ENCODE assay signal across 16 cellular contexts in genomic region chr22:41840216-41840615, GRCh38. TPM values are rescaled to one million over a fixed set of nuclear protein-coding genes. Genes with fewer than 3 reads are reported as not detected.
DNase-seq lines count a peak whose midpoint lies in the region; ATAC-seq and TF ChIP-seq lines count a peak whose summit lies in the region.
"Had no signal": no experiment of that assay in that cellular context is flagged by ENCODE, and none has a peak within 500 bp of the region (broad histone marks: within the 10 kb centered on the region; RNA-seq: fewer than 3 reads in every experiment).

No MANE protein-coding gene starts in this region.

- intact Hi-C loops in testis (cut with DNase I; ENCODE audit: low total_unique reads): no loop called here

- no peak for TF ChIP-seq POLR2A in testis (IDR thresholded peaks at IDR 0.05)

- H3K27me3 ChIP-seq in testis: no peaks in the 10 kb centered on the region

- CTCF ChIA-PET in WTC11 (lab: Charles Lee): interaction anchor here (0.6 to 1.2 kb wide), 4 partner anchors 17 to 365 kb away, joined by 3 to 7 read pairs (median 4); no protein-coding TSS in a partner anchor

- peaks cover 83% of the 10 kb centered on the region for H3K4me1 Mint-ChIP-seq in activated T-cell treated with anti-CD3 and anti-CD28 coated beads, Interleukin-2, amount 50 U/mL, for 72 hours (ENCODE audit: low read depth)
- peaks cover 74% of the 10 kb centered on the region for H3K4me1 Mint-ChIP-seq in activated T-cell treated with anti-CD3 and anti-CD28 coated beads, Interleukin-2, amount 50 U/mL, for 4 hours (ENCODE audit: low read depth)
- peaks cover 58% of the 10 kb centered on the region for H3K4me1 Mint-ChIP-seq in WTC11

- H3K9me3 ChIP-seq in mesodermal cell (ENCODE audit: control insufficient read depth, low read length): no peaks in the 10 kb centered on the region
- H3K9me3 ChIP-seq in testis: no peaks in the 10 kb centered on the region

- H3K27ac Mint-ChIP-seq in activated T-cell treated with anti-CD3 and anti-CD28 coated beads, Interleukin-2, amount 50 U/mL, for 72 hours: peak overlapping the region; percentile 45
- peak overlapping the region; percentile 88 for H3K27ac Mint-ChIP-seq in WTC11
- H3K27ac Mint-ChIP-seq: HFFc6 had no signal

- H3K36me3 Mint-ChIP-seq in activated T-cell treated with anti-CD3 and anti-CD28 coated beads, Interleukin-2, amount 50 U/mL, for 72 hours (ENCODE audit: insufficient read depth in 2 of 2): peaks cover 17 to 24% of the 10 kb centered on the region in 2 donors
- H3K36me3 Mint-ChIP-seq in activated T-cell treated with anti-CD3 and anti-CD28 coated beads, Interleukin-2, amount 50 U/mL, for 4 hours (ENCODE audit: insufficient read depth): peaks cover 48% of the 10 kb centered on the region
- H3K36me3 Mint-ChIP-seq in WTC11: peaks cover 45% of the 10 kb centered on the region

- H3K36me3 ChIP-seq in mesodermal cell (ENCODE audit: control insufficient read depth, insufficient read depth, low read length) (peaks cover 78% of the 10 kb centered on the region), testis (ENCODE audit: low read depth, missing control alignments) (no peaks in the 10 kb centered on the region)

- peak overlapping the region; percentile 33 for H3K27ac ChIP-seq in mesodermal cell (ENCODE audit: low read depth, low read length, severe bottlenecking)
- H3K27ac ChIP-seq in testis: peak overlapping the region; percentile 3 to 25

- 100% methylated on average over 1 to 4 of the region's 5 CpGs for WGBS in mesodermal cell (ENCODE audit: insufficient coverage in 2 of 2), 2 experiments
- WGBS in testis, 2 donors: 83 to 87% methylated on average over 5 of the region's 5 CpGs

- peaks cover 26% of the 10 kb centered on the region for H3K4me1 ChIP-seq in mesodermal cell (ENCODE audit: control insufficient read depth, insufficient read depth, low read length, poor library complexity, severe bottlenecking)
- H3K4me1 ChIP-seq in testis: peaks cover 20% of the 10 kb centered on the region

- H3K27me3 Mint-ChIP-seq in activated T-cell treated with anti-CD3 and anti-CD28 coated beads, Interleukin-2, amount 50 U/mL, for 72 hours (ENCODE audit: low read depth): no peaks in the 10 kb centered on the region
- H3K27me3 Mint-ChIP-seq in activated T-cell treated with anti-CD3 and anti-CD28 coated beads, Interleukin-2, amount 50 U/mL, for 4 hours (ENCODE audit: low read depth): no peaks in the 10 kb centered on the region
- no peaks in the 10 kb centered on the region for H3K27me3 Mint-ChIP-seq in WTC11 (ENCODE audit: low read depth)
- H3K27me3 Mint-ChIP-seq: naive B cell had no signal

- TF ChIP-seq CTCF in WTC11 (IDR thresholded peaks at IDR 0.05) (no peak), testis (IDR thresholded peaks at IDR 0.05) (no peak)

- ATAC-seq in activated T-cell treated with anti-CD3 and anti-CD28 coated beads, Interleukin-2, amount 50 U/mL, for 72 hours (replicated peaks in 1 of 2): no peak
- ATAC-seq in activated T-cell treated with anti-CD3 and anti-CD28 coated beads, Interleukin-2, amount 50 U/mL, for 4 hours: no peak
- no peak for ATAC-seq in WTC11
- ATAC-seq in HG03108 (IDR thresholded peaks at IDR 0.05; ENCODE audit: unreplicated experiment): no peak
- ATAC-seq: activated CD4-positive, CD25-positive, alpha-beta regulatory T cell treated with anti-CD3 and anti-CD28 coated beads, Interleukin-2, amount 50 U/mL, for 24 hours had no signal

- POLR2A ChIA-PET in WTC11 (lab: Charles Lee): interaction anchor here (0.5 to 0.6 kb wide), 2 partner anchors 151 to 177 kb away, joined by 3 to 5 read pairs; partner anchors contain the start of gene SNU13

- no peak overlapping the region for H3K4me3 Mint-ChIP-seq in activated T-cell treated with anti-CD3 and anti-CD28 coated beads, Interleukin-2, amount 50 U/mL, for 72 hours
- no peak overlapping the region for H3K4me3 Mint-ChIP-seq in activated T-cell treated with anti-CD3 and anti-CD28 coated beads, Interleukin-2, amount 50 U/mL, for 4 hours
- no peak overlapping the region for H3K4me3 Mint-ChIP-seq in WTC11
- H3K4me3 Mint-ChIP-seq: HFFc6 had no signal

- DNase-seq in activated T-cell treated with anti-CD3 and anti-CD28 coated beads, Interleukin-2, amount 50 U/mL, for 72 hours: no peak
- DNase-seq in activated T-cell treated with anti-CD3 and anti-CD28 coated beads, Interleukin-2, amount 50 U/mL, for 4 hours: no peak
- DNase-seq in WTC11 (ENCODE audit: low spot score): no peak
- DNase-seq in testis: no peak
- no peak for DNase-seq in kidney tubule cell (ENCODE audit: low spot score)
- DNase-seq in HUDEP-2 (lab: John Stamatoyannopoulos, UW; ENCODE audit: unreplicated experiment in 76 of 76): no peak
- DNase-seq: activated T-cell treated with anti-CD3 and anti-CD28 coated beads, Interleukin-2, amount 50 U/mL, for 1 hour; DMS153; effector CD4-positive, alpha-beta T cell; HFFc6; kidney; naive B cell; NCI-H2171 treated with DMSO at 0.1 percent for 48 hours had no signal

- no peaks in the 10 kb centered on the region for H3K9me3 Mint-ChIP-seq in activated T-cell treated with anti-CD3 and anti-CD28 coated beads, Interleukin-2, amount 50 U/mL, for 72 hours
- H3K9me3 Mint-ChIP-seq in activated T-cell treated with anti-CD3 and anti-CD28 coated beads, Interleukin-2, amount 50 U/mL, for 4 hours: no peaks in the 10 kb centered on the region
- H3K9me3 Mint-ChIP-seq in WTC11: no peaks in the 10 kb centered on the region
- H3K9me3 Mint-ChIP-seq: HFFc6, naive B cell had no signal

- H3K4me3 ChIP-seq in mesodermal cell (ENCODE audit: extremely low read depth, insufficient read depth, low read length, poor library complexity, severe bottlenecking) (no peak overlapping the region), testis (no peak overlapping the region)

TF ChIP-seq in WTC11, 78 proteins besides CTCF, POLR2A, EP300 and RAD21:
- TF ChIP-seq ZNF281 (CRISPR knock-in tag; IDR thresholded peaks at IDR 0.05) (no peak), ETV6 (CRISPR knock-in tag; IDR thresholded peaks at IDR 0.05) (no peak), ZNF317 (CRISPR knock-in tag; IDR thresholded peaks at IDR 0.05; ENCODE audit: borderline replicate concordance, low read depth) (no peak), USF1 (CRISPR knock-in tag; IDR thresholded peaks at IDR 0.05) (no peak), GRHL2 (CRISPR knock-in tag; IDR thresholded peaks at IDR 0.05; ENCODE audit: insufficient replicate concordance, severe bottlenecking) (no peak), ZNF396 (CRISPR knock-in tag; IDR thresholded peaks at IDR 0.05; ENCODE audit: borderline replicate concordance) (no peak), NR1H2 (CRISPR knock-in tag; IDR thresholded peaks at IDR 0.05) (no peak)

RNA-seq across cellular contexts. Expression of gene SREBF2, which starts 7.3 kb away (rescaled TPM):
- 100 to 1,000 TPM; 127 to 131 TPM for total RNA-seq in activated T-cell treated with anti-CD3 and anti-CD28 coated beads, Interleukin-2, amount 50 U/mL, for 72 hours
- total RNA-seq in activated T-cell treated with anti-CD3 and anti-CD28 coated beads, Interleukin-2, amount 50 U/mL, for 4 hours: 100 to 1,000 TPM; 123 to 178 (median 155) TPM
- total RNA-seq in WTC11 (2021): 151 to 173 TPM (median 171 TPM) in 3 replicates
- polyA plus RNA-seq in mesodermal cell (2013, experiment 1 of 2): 179 TPM
- 160 TPM for polyA plus RNA-seq in mesodermal cell (2013, experiment 2 of 2)
- 100 to 1,000 TPM in 1 of 2 donors, 10 to 100 TPM in 1; 79.8 to 119 TPM for total RNA-seq in testis
- 59.7 TPM for polyA plus RNA-seq in testis (ENCODE audit: insufficient read depth, low read depth, low replicate concordance)

RNA-seq across cellular contexts. Expression of gene CCDC134, which starts 39.7 kb away (rescaled TPM):
- total RNA-seq in activated T-cell treated with anti-CD3 and anti-CD28 coated beads, Interleukin-2, amount 50 U/mL, for 72 hours: 10 to 100 TPM; 18.9 to 23.1 TPM
- 10 to 100 TPM; 16.0 to 20.2 (median 18.4) TPM for total RNA-seq in activated T-cell treated with anti-CD3 and anti-CD28 coated beads, Interleukin-2, amount 50 U/mL, for 4 hours
- 19.0 to 21.3 TPM (median 19.2 TPM) in 3 replicates for total RNA-seq in WTC11 (2021)
- 6.0 TPM for polyA plus RNA-seq in mesodermal cell (2013, experiment 1 of 2)
- polyA plus RNA-seq in mesodermal cell (2013, experiment 2 of 2): 4.7 TPM
- 10 to 100 TPM; 12.8 to 20.8 TPM for total RNA-seq in testis
- polyA plus RNA-seq in testis (ENCODE audit: insufficient read depth, low read depth, low replicate concordance): 15.6 TPM
